In the genomic region with DNA sequence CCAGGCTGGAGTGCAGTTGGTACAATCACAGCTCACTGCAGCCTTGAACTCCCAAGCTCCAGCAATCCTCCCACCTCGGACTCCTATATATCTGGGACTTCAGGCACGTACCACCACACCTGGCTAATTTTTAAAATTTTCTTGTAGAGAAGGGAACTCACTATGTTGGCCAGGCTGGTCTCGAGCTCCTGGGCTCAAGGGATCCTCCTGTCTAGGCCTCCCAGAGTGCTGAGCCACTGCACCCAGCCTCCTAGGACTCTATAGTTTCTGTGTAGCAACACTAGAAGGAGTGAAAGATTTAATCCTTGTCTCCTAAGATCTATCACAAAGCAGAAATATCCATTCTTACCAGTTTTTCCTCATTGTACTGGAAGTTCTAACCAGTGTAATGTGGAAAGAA, we compare ENCODE assay signal across 20 cellular contexts. TPM values are rescaled to one million over a fixed set of nuclear protein-coding genes. Genes with fewer than 3 reads are reported as not detected.
DNase-seq lines count a peak whose midpoint lies in the region; ATAC-seq, FAIRE-seq and TF ChIP-seq lines count a peak whose summit lies in the region.
"Had no signal": no experiment of that assay in that cellular context is flagged by ENCODE, and none has a peak within 500 bp of the region (broad histone marks: within the 10 kb centered on the region; RNA-seq: fewer than 3 reads in every experiment).

No MANE protein-coding gene starts in this region.

- no peak for TF ChIP-seq RAD21 in HepG2 (CRISPR knock-in tag; IDR thresholded peaks at IDR 0.05)

- no peak for TF ChIP-seq CTCF in HepG2 (CRISPR knock-in tag; IDR thresholded peaks at IDR 0.05)
- TF ChIP-seq CTCF in right lobe of liver (IDR thresholded peaks at IDR 0.05), result no peak
- no peak for TF ChIP-seq CTCF in Panc1 (IDR thresholded peaks at IDR 0.05)

- DNase-seq in HepG2 (ENCODE audit: low spot score) (no peak), right lobe of liver (no peak), Panc1 (ENCODE audit: low read depth, low spot score) (no peak), islet precursor cell (peak; percentile 45)
- no peak for DNase-seq in NK-92 treated with Interleukin-12 subunit alpha and Interleukin-12 subunit beta, amount 100 ng/mL, for 24 hours (lab: John Stamatoyannopoulos, UW)
- no peak for DNase-seq in stimulated activated naive CD8-positive, alpha-beta T cell treated with anti-CD3 and anti-CD28 coated beads, Interleukin-15, amount 100 ng/mL, for 72 hours
- no peak for DNase-seq in activated CD4-positive, alpha-beta T cell treated with anti-CD3 and anti-CD28 coated beads, Interleukin-2, amount 10 ng/mL, durations not matched to agents 24 days and 14 days
- DNase-seq: AML-193; CD8-positive, alpha-beta memory T cell; COR-L47; HCEC 1CT had no signal

- no peaks in the 10 kb centered on the region for H3K4me1 Mint-ChIP-seq in stimulated activated naive CD8-positive, alpha-beta T cell treated with anti-CD3 and anti-CD28 coated beads, Interleukin-15, amount 100 ng/mL, for 72 hours
- H3K4me1 Mint-ChIP-seq in activated CD4-positive, alpha-beta T cell treated with anti-CD3 and anti-CD28 coated beads, Interleukin-2, amount 10 ng/mL, durations not matched to agents 24 days and 14 days, result no peaks in the 10 kb centered on the region
- H3K4me1 Mint-ChIP-seq: CD8-positive, alpha-beta memory T cell had no signal

- H3K4me1 ChIP-seq in HepG2 (ENCODE audit: insufficient read depth, low read length), result peaks cover 54% of the 10 kb centered on the region
- H3K4me1 ChIP-seq in right lobe of liver, result peaks cover 0 to 31% (median 11%) of the 10 kb centered on the region in 4 donors
- H3K4me1 ChIP-seq in Panc1 (ENCODE audit: control insufficient read depth, insufficient read depth, low read length), result no peaks in the 10 kb centered on the region
- H3K4me1 ChIP-seq: A549 had no signal

- ATAC-seq in HepG2, result no peak
- ATAC-seq in right lobe of liver, result no peak
- ATAC-seq in Panc1, result peak; percentile 55
- no peak for ATAC-seq in stimulated activated naive CD8-positive, alpha-beta T cell treated with anti-CD3 and anti-CD28 coated beads, Interleukin-15, amount 100 ng/mL, for 72 hours

- peak overlapping the region; percentile 52 for H3K27ac ChIP-seq in HepG2 (ENCODE audit: extremely low read length, insufficient read depth, low read length)
- no peak overlapping the region for H3K27ac ChIP-seq in right lobe of liver
- H3K27ac ChIP-seq in Panc1 (ENCODE audit: low read length), result no peak overlapping the region
- H3K27ac ChIP-seq: 22Rv1, A549, KMS-11 had no signal

- 79% methylated on average over 3 of the region's 3 CpGs for WGBS in HepG2 (ENCODE audit: low lambda C conversion rate)
- 77% methylated on average over 3 of the region's 3 CpGs for WGBS in right lobe of liver (ENCODE audit: insufficient coverage, low coverage, low lambda C conversion rate, missing lambda C conversion rate)

- no peak overlapping the region for H3K4me3 Mint-ChIP-seq in stimulated activated naive CD8-positive, alpha-beta T cell treated with anti-CD3 and anti-CD28 coated beads, Interleukin-15, amount 100 ng/mL, for 72 hours
- no peak overlapping the region for H3K4me3 Mint-ChIP-seq in activated CD4-positive, alpha-beta T cell treated with anti-CD3 and anti-CD28 coated beads, Interleukin-2, amount 10 ng/mL, durations not matched to agents 24 days and 14 days
- H3K4me3 Mint-ChIP-seq: CD8-positive, alpha-beta memory T cell had no signal

- no peaks in the 10 kb centered on the region for H4K20me1 ChIP-seq in HepG2 (ENCODE audit: insufficient read depth, low read length)

- H3K27me3 ChIP-seq in HepG2 (ENCODE audit: control insufficient read depth in 1 of 2, insufficient read depth in 2 of 2, low read length in 2 of 2) (no peaks in the 10 kb centered on the region), right lobe of liver (no peaks in the 10 kb centered on the region), Panc1 (ENCODE audit: control insufficient read depth, insufficient read depth, low read length) (no peaks in the 10 kb centered on the region)

- no peaks in the 10 kb centered on the region for H3K36me3 Mint-ChIP-seq in activated CD4-positive, alpha-beta T cell treated with anti-CD3 and anti-CD28 coated beads, Interleukin-2, amount 10 ng/mL, durations not matched to agents 24 days and 14 days (ENCODE audit: low read depth)
- H3K36me3 Mint-ChIP-seq: CD8-positive, alpha-beta memory T cell had no signal

- no peak overlapping the region for H3K9ac ChIP-seq in HepG2 (ENCODE audit: insufficient read depth, low read depth, low read length)
- H3K9ac ChIP-seq: KMS-11 had no signal

- no peaks in the 10 kb centered on the region for H3K27me3 Mint-ChIP-seq in stimulated activated naive CD8-positive, alpha-beta T cell treated with anti-CD3 and anti-CD28 coated beads, Interleukin-15, amount 100 ng/mL, for 72 hours
- H3K27me3 Mint-ChIP-seq in activated CD4-positive, alpha-beta T cell treated with anti-CD3 and anti-CD28 coated beads, Interleukin-2, amount 10 ng/mL, durations not matched to agents 24 days and 14 days, result peaks cover 9% of the 10 kb centered on the region

- TF ChIP-seq EP300 in HepG2 (IDR thresholded peaks at IDR 0.05; ENCODE audit: low read depth in 2 of 2, low read length in 2 of 2) (no peak), HepG2 (CRISPR knock-in tag; IDR thresholded peaks at IDR 0.05; ENCODE audit: borderline replicate concordance) (no peak)

- intact Hi-C loops in HepG2 (cut with micrococcal nuclease; ENCODE audit: unreplicated experiment) (no loop called here), right lobe of liver (cut with DNase I) (no loop called here), Panc1 (cut with micrococcal nuclease; ENCODE audit: unreplicated experiment) (loop anchor here (10.0 kb wide), 1 partner anchor 98 kb away; a partner anchor contains a TSS)
- intact Hi-C loops in activated CD4-positive, alpha-beta T cell treated with anti-CD3 and anti-CD28 coated beads, Interleukin-2, amount 10 ng/mL, durations not matched to agents 24 days and 14 days (cut with micrococcal nuclease), result no loop called here

- H3K79me2 ChIP-seq in HepG2 (ENCODE audit: insufficient read depth, low read length), result no peaks in the 10 kb centered on the region

- TF ChIP-seq POLR2A in HepG2 (IDR thresholded peaks at IDR 0.05; ENCODE audit: insufficient read depth in 1 of 2, low read depth in 2 of 2, low read length in 2 of 2) (no peak), right lobe of liver (IDR thresholded peaks at IDR 0.05) (no peak)

- no peak for FAIRE-seq in HepG2 (lab: Jason Lieb, UNC)
- FAIRE-seq: A549, D721Med, G401.6, GM12891, HTR-8/SVneo had no signal

- BruUV-seq in HepG2 (replicated peaks; lab: Mats Ljungman, UMichigan) (no TSS peak), Panc1 (replicated peaks; lab: Mats Ljungman, UMichigan) (no TSS peak)

- no peak overlapping the region for H3K4me2 ChIP-seq in HepG2 (ENCODE audit: low read depth, low read length)
- H3K4me2 ChIP-seq: A549, KMS-11 had no signal

- H3K9me3 Mint-ChIP-seq in stimulated activated naive CD8-positive, alpha-beta T cell treated with anti-CD3 and anti-CD28 coated beads, Interleukin-15, amount 100 ng/mL, for 72 hours, result no peaks in the 10 kb centered on the region
- H3K9me3 Mint-ChIP-seq in activated CD4-positive, alpha-beta T cell treated with anti-CD3 and anti-CD28 coated beads, Interleukin-2, amount 10 ng/mL, durations not matched to agents 24 days and 14 days, result peaks cover 4% of the 10 kb centered on the region
- H3K9me3 Mint-ChIP-seq: CD8-positive, alpha-beta memory T cell had no signal

- H3K27ac Mint-ChIP-seq in stimulated activated naive CD8-positive, alpha-beta T cell treated with anti-CD3 and anti-CD28 coated beads, Interleukin-15, amount 100 ng/mL, for 72 hours, result no peak overlapping the region
- no peak overlapping the region for H3K27ac Mint-ChIP-seq in activated CD4-positive, alpha-beta T cell treated with anti-CD3 and anti-CD28 coated beads, Interleukin-2, amount 10 ng/mL, durations not matched to agents 24 days and 14 days

- H3K4me3 ChIP-seq in HepG2 (replicated peaks in 1 of 3; ENCODE audit: insufficient read depth in 1 of 3, low read depth in 2 of 3, low read length in 3 of 3) (no peak overlapping the region), right lobe of liver (no peak overlapping the region), Panc1 (ENCODE audit: low read depth in 2 of 2, low read length in 2 of 2) (no peak overlapping the region)
- H3K4me3 ChIP-seq: A549 had no signal

- in situ Hi-C loops in HepG2 (cut with HindIII; ENCODE audit: extremely low pct_ligation_motif_present, low pct_unique_long_range_greater_than_20kb), result no loop called here
- in situ Hi-C loops in Panc1 (cut with HindIII; ENCODE audit: low pct_unique_long_range_greater_than_20kb, low sequenced_read_pairs), result no loop called here

- no peak overlapping the region for H2AFZ ChIP-seq in HepG2 (ENCODE audit: low read length)

- H3K36me3 ChIP-seq in HepG2 (replicated peaks in 1 of 2; ENCODE audit: control insufficient read depth in 1 of 2, insufficient read depth in 2 of 2, low read length in 2 of 2), result no peaks in the 10 kb centered on the region
- H3K36me3 ChIP-seq in right lobe of liver, result no peaks in the 10 kb centered on the region
- no peaks in the 10 kb centered on the region for H3K36me3 ChIP-seq in Panc1 (ENCODE audit: control insufficient read depth, insufficient read depth, low read length)

- CTCF ChIA-PET in HepG2 (lab: Yijun Ruan, JAX; ENCODE audit: low intra/inter-chr PET ratio, low total read pairs) (no interaction called here), Panc1 (lab: Charles Lee) (no interaction called here)

- H3K9me3 ChIP-seq in HepG2 (ENCODE audit: low read length), result no peaks in the 10 kb centered on the region
- H3K9me3 ChIP-seq in right lobe of liver, result no peaks in the 10 kb centered on the region
- H3K9me3 ChIP-seq in Panc1 (ENCODE audit: control insufficient read depth, insufficient read depth, low read depth, low read length), result no peaks in the 10 kb centered on the region
- H3K9me3 ChIP-seq: A549 had no signal

- POLR2A ChIA-PET in HepG2 (lab: Yijun Ruan, JAX), result interaction anchor here (0.6 to 0.7 kb wide), 2 partner anchors 35 to 113 kb away, joined by 3 to 4 read pairs; no protein-coding TSS in a partner anchor
- POLR2A ChIA-PET in Panc1 (lab: Charles Lee), result interaction anchor here (0.6 kb wide), 1 partner anchor 1924 kb away, joined by 3 read pairs; no protein-coding TSS in a partner anchor

RNA-seq across cellular contexts. Expression of a gene that starts 4.3 kb away (rescaled TPM):
- total RNA-seq in HepG2 (2016; rRNA removed; fragmentation: Illumina TruSeq; extraction: Trizol) (1.7 and 3.3 TPM in 2 replicates), right lobe of liver (100 to 1,000 TPM; 110 to 270 (median 205) TPM), Panc1 (2021; ENCODE audit: unreplicated experiment) (0.10 TPM)
- 0.35 and 0.81 TPM in 2 replicates for total RNA-seq in HepG2 (2016; cell fraction: cytosol; rRNA removed; fragmentation: Illumina TruSeq; extraction: Trizol; ENCODE audit: low read depth)
- total RNA-seq in HepG2 (2016; cell fraction: insoluble cytoplasmic fraction; rRNA removed; fragmentation: Illumina TruSeq; extraction: Trizol), result 1.7 and 3.4 TPM in 2 replicates
- total RNA-seq in HepG2 (2016; cell fraction: membrane; rRNA removed; fragmentation: Illumina TruSeq; extraction: Trizol), result 1.1 and 1.3 TPM in 2 replicates
- total RNA-seq in HepG2 (2016; cell fraction: nucleus; rRNA removed; fragmentation: Illumina TruSeq; extraction: Trizol), result 2.1 and 2.8 TPM in 2 replicates
- polyA plus RNA-seq in HepG2 (2011; rRNA removed), result 23.9 and 27.5 TPM in 2 replicates
- polyA plus RNA-seq in HepG2 (2011; cell fraction: cytosol; rRNA removed), result 19.0 and 25.8 TPM in 2 replicates
- polyA plus RNA-seq in HepG2 (2011; cell fraction: nucleus; rRNA removed), result 10.5 and 14.9 TPM in 2 replicates
- polyA plus RNA-seq in HepG2 (2012), result 8.7 and 19.1 TPM in 2 replicates
- 0.36 TPM in 2 replicates for polyA plus RNA-seq in HepG2 (2016; cell fraction: cytosol; fragmentation: Illumina TruSeq; extraction: Trizol; ENCODE audit: low read depth)
- 1.2 and 1.4 TPM in 2 replicates for polyA plus RNA-seq in HepG2 (2016; cell fraction: insoluble cytoplasmic fraction; fragmentation: Illumina TruSeq; extraction: Trizol; ENCODE audit: low read depth)
- polyA plus RNA-seq in HepG2 (2016; cell fraction: membrane; fragmentation: Illumina TruSeq; extraction: Trizol; ENCODE audit: low read depth), result 0.80 and 0.83 TPM in 2 replicates
- polyA plus RNA-seq in HepG2 (2016; cell fraction: nucleus; fragmentation: Illumina TruSeq; extraction: Trizol; ENCODE audit: insufficient read depth, low read depth), result 3.9 and 5.0 TPM in 2 replicates
- 29.3 TPM in 1 of 2 replicates, not detected in the other for polyA minus RNA-seq in HepG2 (2011; rRNA and poly(A)+ RNA removed; ENCODE audit: low replicate concordance)
- 6.4 and 11.9 TPM in 2 replicates for polyA minus RNA-seq in HepG2 (2011; cell fraction: cytosol; rRNA and poly(A)+ RNA removed)
- polyA minus RNA-seq in HepG2 (2011; cell fraction: nucleus; rRNA and poly(A)+ RNA removed), result 8.0 and 11.3 TPM in 2 replicates
- polyA plus RNA-seq in Panc1 (2012; ENCODE audit: insufficient read length), result not detected
- total RNA-seq in activated CD4-positive, alpha-beta T cell treated with anti-CD3 and anti-CD28 coated beads, Interleukin-2, amount 10 ng/mL, durations not matched to agents 24 days and 14 days, result not detected in 2 replicates
- total RNA-seq: CD8-positive, alpha-beta memory T cell; H4 had no signal
- polyA plus RNA-seq: A549; BJ; CD8-positive, alpha-beta memory T cell had no signal

RNA-seq across cellular contexts. Expression of a gene that starts 7.0 kb away (rescaled TPM):
- total RNA-seq in HepG2 (2016; rRNA removed; fragmentation: Illumina TruSeq; extraction: Trizol), result 41.6 and 43.5 TPM in 2 replicates
- 8.2 and 10.4 TPM in 2 replicates for total RNA-seq in HepG2 (2016; cell fraction: cytosol; rRNA removed; fragmentation: Illumina TruSeq; extraction: Trizol; ENCODE audit: low read depth)
- 38.2 and 47.1 TPM in 2 replicates for total RNA-seq in HepG2 (2016; cell fraction: insoluble cytoplasmic fraction; rRNA removed; fragmentation: Illumina TruSeq; extraction: Trizol)
- 6.1 and 7.9 TPM in 2 replicates for total RNA-seq in HepG2 (2016; cell fraction: membrane; rRNA removed; fragmentation: Illumina TruSeq; extraction: Trizol)
- 59.2 and 64.5 TPM in 2 replicates for total RNA-seq in HepG2 (2016; cell fraction: nucleus; rRNA removed; fragmentation: Illumina TruSeq; extraction: Trizol)
- polyA plus RNA-seq in HepG2 (2011; rRNA removed), result 84.6 and 107 TPM in 2 replicates
- 34.2 and 40.4 TPM in 2 replicates for polyA plus RNA-seq in HepG2 (2011; cell fraction: cytosol; rRNA removed)
- 316 and 363 TPM in 2 replicates for polyA plus RNA-seq in HepG2 (2011; cell fraction: nucleus; rRNA removed)
- polyA plus RNA-seq in HepG2 (2012), result 39.4 and 48.7 TPM in 2 replicates
- 0.74 and 0.92 TPM in 2 replicates for polyA plus RNA-seq in HepG2 (2016; cell fraction: cytosol; fragmentation: Illumina TruSeq; extraction: Trizol; ENCODE audit: low read depth)
- polyA plus RNA-seq in HepG2 (2016; cell fraction: insoluble cytoplasmic fraction; fragmentation: Illumina TruSeq; extraction: Trizol; ENCODE audit: low read depth), result 17.0 and 20.3 TPM in 2 replicates
- polyA plus RNA-seq in HepG2 (2016; cell fraction: membrane; fragmentation: Illumina TruSeq; extraction: Trizol; ENCODE audit: low read depth), result 2.5 and 2.7 TPM in 2 replicates
- polyA plus RNA-seq in HepG2 (2016; cell fraction: nucleus; fragmentation: Illumina TruSeq; extraction: Trizol; ENCODE audit: insufficient read depth, low read depth), result 104 and 121 TPM in 2 replicates
- polyA minus RNA-seq in HepG2 (2011; rRNA and poly(A)+ RNA removed; ENCODE audit: low replicate concordance), result 68.9 and 86.5 TPM in 2 replicates
- polyA minus RNA-seq in HepG2 (2011; cell fraction: cytosol; rRNA and poly(A)+ RNA removed), result 29.2 and 34.2 TPM in 2 replicates
- 182 and 240 TPM in 2 replicates for polyA minus RNA-seq in HepG2 (2011; cell fraction: nucleus; rRNA and poly(A)+ RNA removed)
- total RNA-seq in right lobe of liver, result 100 to 1,000 TPM in 4 of 6 experiments, 10 to 100 TPM in 2; 82.8 to 182 (median 108) TPM
- 50.4 TPM for total RNA-seq in Panc1 (2021; ENCODE audit: unreplicated experiment)
- 26.5 TPM for polyA plus RNA-seq in Panc1 (2012; ENCODE audit: insufficient read length)
- 64.9 and 68.4 TPM in 2 replicates for total RNA-seq in activated CD4-positive, alpha-beta T cell treated with anti-CD3 and anti-CD28 coated beads, Interleukin-2, amount 10 ng/mL, durations not matched to agents 24 days and 14 days

RNA-seq across cellular contexts. Expression of a gene that starts 28.3 kb away (rescaled TPM):
- total RNA-seq in HepG2 (2016; rRNA removed; fragmentation: Illumina TruSeq; extraction: Trizol), result 0.35 and 0.51 TPM in 2 replicates
- 0.30 TPM in 1 of 2 replicates, not detected in the other for total RNA-seq in HepG2 (2016; cell fraction: cytosol; rRNA removed; fragmentation: Illumina TruSeq; extraction: Trizol; ENCODE audit: low read depth)
- 0.24 TPM in 1 of 2 replicates, not detected in the other for total RNA-seq in HepG2 (2016; cell fraction: insoluble cytoplasmic fraction; rRNA removed; fragmentation: Illumina TruSeq; extraction: Trizol)
- total RNA-seq in HepG2 (2016; cell fraction: membrane; rRNA removed; fragmentation: Illumina TruSeq; extraction: Trizol), result 0.31 and 0.59 TPM in 2 replicates
- total RNA-seq in HepG2 (2016; cell fraction: nucleus; rRNA removed; fragmentation: Illumina TruSeq; extraction: Trizol), result not detected in 2 replicates
- 0.33 and 0.72 TPM in 2 replicates for polyA plus RNA-seq in HepG2 (2011; rRNA removed)
- polyA plus RNA-seq in HepG2 (2011; cell fraction: cytosol; rRNA removed), result 0.31 and 0.36 TPM in 2 replicates
- 0.47 and 0.63 TPM in 2 replicates for polyA plus RNA-seq in HepG2 (2011; cell fraction: nucleus; rRNA removed)
- 0.48 and 0.75 TPM in 2 replicates for polyA plus RNA-seq in HepG2 (2012)
- 0.42 and 0.51 TPM in 2 replicates for polyA plus RNA-seq in HepG2 (2016; cell fraction: cytosol; fragmentation: Illumina TruSeq; extraction: Trizol; ENCODE audit: low read depth)
- polyA plus RNA-seq in HepG2 (2016; cell fraction: insoluble cytoplasmic fraction; fragmentation: Illumina TruSeq; extraction: Trizol; ENCODE audit: low read depth), result 0.35 TPM in 1 of 2 replicates, not detected in the other
- polyA plus RNA-seq in HepG2 (2016; cell fraction: membrane; fragmentation: Illumina TruSeq; extraction: Trizol; ENCODE audit: low read depth), result 0.70 TPM in 1 of 2 replicates, not detected in the other
- 0.74 and 1.5 TPM in 2 replicates for polyA plus RNA-seq in HepG2 (2016; cell fraction: nucleus; fragmentation: Illumina TruSeq; extraction: Trizol; ENCODE audit: insufficient read depth, low read depth)
- 0.38 TPM in 1 of 2 replicates, not detected in the other for polyA minus RNA-seq in HepG2 (2011; rRNA and poly(A)+ RNA removed; ENCODE audit: low replicate concordance)
- not detected in 2 replicates for polyA minus RNA-seq in HepG2 (2011; cell fraction: cytosol; rRNA and poly(A)+ RNA removed)
- not detected in 2 replicates for polyA minus RNA-seq in HepG2 (2011; cell fraction: nucleus; rRNA and poly(A)+ RNA removed)
- not detected for total RNA-seq in right lobe of liver
- total RNA-seq in Panc1 (2021; ENCODE audit: unreplicated experiment), result 0.41 TPM
- 0.79 TPM for polyA plus RNA-seq in Panc1 (2012; ENCODE audit: insufficient read length)
- 36.0 and 36.9 TPM in 2 replicates for total RNA-seq in activated CD4-positive, alpha-beta T cell treated with anti-CD3 and anti-CD28 coated beads, Interleukin-2, amount 10 ng/mL, durations not matched to agents 24 days and 14 days
- total RNA-seq: H4 had no signal

RNA-seq across cellular contexts. Expression of a gene that starts 33.1 kb away (rescaled TPM):
- total RNA-seq in HepG2 (2016; rRNA removed; fragmentation: Illumina TruSeq; extraction: Trizol), result 14.8 and 27.2 TPM in 2 replicates
- total RNA-seq in HepG2 (2016; cell fraction: cytosol; rRNA removed; fragmentation: Illumina TruSeq; extraction: Trizol; ENCODE audit: low read depth), result 1.6 and 2.2 TPM in 2 replicates
- 12.7 and 29.9 TPM in 2 replicates for total RNA-seq in HepG2 (2016; cell fraction: insoluble cytoplasmic fraction; rRNA removed; fragmentation: Illumina TruSeq; extraction: Trizol)
- total RNA-seq in HepG2 (2016; cell fraction: membrane; rRNA removed; fragmentation: Illumina TruSeq; extraction: Trizol), result 4.4 and 4.6 TPM in 2 replicates
- total RNA-seq in HepG2 (2016; cell fraction: nucleus; rRNA removed; fragmentation: Illumina TruSeq; extraction: Trizol), result 46.3 and 53.3 TPM in 2 replicates
- polyA plus RNA-seq in HepG2 (2011; rRNA removed), result 61.1 and 68.5 TPM in 2 replicates
- polyA plus RNA-seq in HepG2 (2011; cell fraction: cytosol; rRNA removed), result 10.4 and 10.7 TPM in 2 replicates
- 745 and 829 TPM in 2 replicates for polyA plus RNA-seq in HepG2 (2011; cell fraction: nucleus; rRNA removed)
- polyA plus RNA-seq in HepG2 (2012), result 59.3 and 76.5 TPM in 2 replicates
- 0.83 TPM in 2 replicates for polyA plus RNA-seq in HepG2 (2016; cell fraction: cytosol; fragmentation: Illumina TruSeq; extraction: Trizol; ENCODE audit: low read depth)
- polyA plus RNA-seq in HepG2 (2016; cell fraction: insoluble cytoplasmic fraction; fragmentation: Illumina TruSeq; extraction: Trizol; ENCODE audit: low read depth), result 11.7 and 13.2 TPM in 2 replicates
- polyA plus RNA-seq in HepG2 (2016; cell fraction: membrane; fragmentation: Illumina TruSeq; extraction: Trizol; ENCODE audit: low read depth), result 1.2 and 2.0 TPM in 2 replicates
- 117 and 129 TPM in 2 replicates for polyA plus RNA-seq in HepG2 (2016; cell fraction: nucleus; fragmentation: Illumina TruSeq; extraction: Trizol; ENCODE audit: insufficient read depth, low read depth)
- 28.0 and 50.8 TPM in 2 replicates for polyA minus RNA-seq in HepG2 (2011; rRNA and poly(A)+ RNA removed; ENCODE audit: low replicate concordance)
- 6.0 and 6.1 TPM in 2 replicates for polyA minus RNA-seq in HepG2 (2011; cell fraction: cytosol; rRNA and poly(A)+ RNA removed)
- polyA minus RNA-seq in HepG2 (2011; cell fraction: nucleus; rRNA and poly(A)+ RNA removed), result 91.0 and 105 TPM in 2 replicates
- total RNA-seq in right lobe of liver, result 100 to 1,000 TPM in 1 of 6 experiments, 10 to 100 TPM in 5; 21.7 to 109 (median 57.7) TPM
- 71.9 TPM for total RNA-seq in Panc1 (2021; ENCODE audit: unreplicated experiment)
- polyA plus RNA-seq in Panc1 (2012; ENCODE audit: insufficient read length), result 39.0 TPM
- total RNA-seq in activated CD4-positive, alpha-beta T cell treated with anti-CD3 and anti-CD28 coated beads, Interleukin-2, amount 10 ng/mL, durations not matched to agents 24 days and 14 days, result 31.3 and 34.7 TPM in 2 replicates

RNA-seq across cellular contexts. Expression of a gene that starts 51.2 kb away (rescaled TPM):
- total RNA-seq in HepG2 (2016; rRNA removed; fragmentation: Illumina TruSeq; extraction: Trizol) (246 and 356 TPM in 2 replicates), right lobe of liver (10 to 100 TPM; 63.7 to 93.7 (median 76.5) TPM), Panc1 (2021; ENCODE audit: unreplicated experiment) (115 TPM)
- 86.2 and 116 TPM in 2 replicates for total RNA-seq in HepG2 (2016; cell fraction: cytosol; rRNA removed; fragmentation: Illumina TruSeq; extraction: Trizol; ENCODE audit: low read depth)
- total RNA-seq in HepG2 (2016; cell fraction: insoluble cytoplasmic fraction; rRNA removed; fragmentation: Illumina TruSeq; extraction: Trizol), result 297 and 346 TPM in 2 replicates
- total RNA-seq in HepG2 (2016; cell fraction: membrane; rRNA removed; fragmentation: Illumina TruSeq; extraction: Trizol), result 159 and 178 TPM in 2 replicates
- 222 and 249 TPM in 2 replicates for total RNA-seq in HepG2 (2016; cell fraction: nucleus; rRNA removed; fragmentation: Illumina TruSeq; extraction: Trizol)
- 250 and 285 TPM in 2 replicates for polyA plus RNA-seq in HepG2 (2011; rRNA removed)
- polyA plus RNA-seq in HepG2 (2011; cell fraction: cytosol; rRNA removed), result 234 and 239 TPM in 2 replicates
- polyA plus RNA-seq in HepG2 (2011; cell fraction: nucleus; rRNA removed), result 93.0 and 101 TPM in 2 replicates
- polyA plus RNA-seq in HepG2 (2012), result 153 and 157 TPM in 2 replicates
- polyA plus RNA-seq in HepG2 (2016; cell fraction: cytosol; fragmentation: Illumina TruSeq; extraction: Trizol; ENCODE audit: low read depth), result 111 and 147 TPM in 2 replicates
- polyA plus RNA-seq in HepG2 (2016; cell fraction: insoluble cytoplasmic fraction; fragmentation: Illumina TruSeq; extraction: Trizol; ENCODE audit: low read depth), result 240 and 292 TPM in 2 replicates
- 135 and 177 TPM in 2 replicates for polyA plus RNA-seq in HepG2 (2016; cell fraction: membrane; fragmentation: Illumina TruSeq; extraction: Trizol; ENCODE audit: low read depth)
- 388 and 406 TPM in 2 replicates for polyA plus RNA-seq in HepG2 (2016; cell fraction: nucleus; fragmentation: Illumina TruSeq; extraction: Trizol; ENCODE audit: insufficient read depth, low read depth)
- polyA minus RNA-seq in HepG2 (2011; rRNA and poly(A)+ RNA removed; ENCODE audit: low replicate concordance), result 67.5 and 176 TPM in 2 replicates
- 51.0 and 58.1 TPM in 2 replicates for polyA minus RNA-seq in HepG2 (2011; cell fraction: cytosol; rRNA and poly(A)+ RNA removed)
- polyA minus RNA-seq in HepG2 (2011; cell fraction: nucleus; rRNA and poly(A)+ RNA removed), result 63.1 and 76.1 TPM in 2 replicates
- 112 TPM for polyA plus RNA-seq in Panc1 (2012; ENCODE audit: insufficient read length)
- 165 and 169 TPM in 2 replicates for total RNA-seq in activated CD4-positive, alpha-beta T cell treated with anti-CD3 and anti-CD28 coated beads, Interleukin-2, amount 10 ng/mL, durations not matched to agents 24 days and 14 days

Comparison
In these comparisons a context has a peak if more than half of its experiments do, and no peak if none do; other contexts are left out.
1. RNA of a gene that starts 4.3 kb away (total RNA-seq): 110 to 270 TPM in right lobe of liver; 0.35 to 3.4 TPM in HepG2, 0.10 TPM in Panc1 (single experiment) and not detected in activated CD4-positive, alpha-beta T cell treated with anti-CD3 and anti-CD28 coated beads, Interleukin-2, amount 10 ng/mL, durations not matched to agents 24 days and 14 days; every median in the first group is over 10 times any median in the second.
2. RNA of a gene that starts 28.3 kb away (total RNA-seq): 36.0 to 36.9 TPM in activated CD4-positive, alpha-beta T cell treated with anti-CD3 and anti-CD28 coated beads, Interleukin-2, amount 10 ng/mL, durations not matched to agents 24 days and 14 days; 0.41 TPM in Panc1 (single experiment), 0.24 to 0.59 TPM in HepG2 and not detected in right lobe of liver; every median in the first group is over 10 times any median in the second.